In genomic region chr2:64643838-64644219, GRCh38 we compare ENCODE assay signal across 8 cellular contexts. TPM values are rescaled to one million over a fixed set of nuclear protein-coding genes. Genes with fewer than 3 reads are reported as not detected.
DNase-seq lines count a peak whose midpoint lies in the region; ATAC-seq and TF ChIP-seq lines count a peak whose summit lies in the region.

No MANE protein-coding gene starts in this region.

- DNase-seq in heart right ventricle (no peak), Right ventricle myocardium superior (no peak), adipocyte (ENCODE audit: low read depth) (no peak), memory B cell (ENCODE audit: low spot score in 2 of 2) (no peak)
- no peak for DNase-seq in effector CD4-positive, alpha-beta T cell
- DNase-seq in stimulated activated CD4-positive, alpha-beta T cell treated with anti-CD3 and anti-CD28 coated beads, Interleukin-15, amount 100 ng/mL, for 24 hours, result no peak

- H3K36me3 ChIP-seq in heart right ventricle (no peaks in the 10 kb centered on the region), adipocyte (ENCODE audit: control insufficient read depth, insufficient read depth, low read length, severe bottlenecking) (no peaks in the 10 kb centered on the region), urinary bladder (ENCODE audit: insufficient read depth) (no peaks in the 10 kb centered on the region)

- ATAC-seq in heart right ventricle (no peak), Right ventricle myocardium superior (ENCODE audit: poor library complexity) (no peak), memory B cell (ENCODE audit: low read depth) (no peak), GM18868 (IDR thresholded peaks at IDR 0.05; ENCODE audit: unreplicated experiment) (no peak)

- no peaks in the 10 kb centered on the region for H3K9me3 Mint-ChIP-seq in memory B cell

- peaks cover 51% of the 10 kb centered on the region for H3K4me1 Mint-ChIP-seq in memory B cell

- peaks cover 0 to 91% (median 65%) of the 10 kb centered on the region in 9 donors for H3K4me1 ChIP-seq in heart right ventricle
- peaks cover 70% of the 10 kb centered on the region for H3K4me1 ChIP-seq in adipocyte (ENCODE audit: control insufficient read depth, insufficient read depth, low read length)
- no peaks in the 10 kb centered on the region for H3K4me1 ChIP-seq in urinary bladder (ENCODE audit: insufficient read depth)

- WGBS in heart right ventricle, 2 donors, result 71 to 73% methylated on average over 5 of the region's 5 CpGs
- WGBS in urinary bladder, result 76% methylated on average over 5 of the region's 5 CpGs

- no peaks in the 10 kb centered on the region for H3K9me3 ChIP-seq in heart right ventricle
- H3K9me3 ChIP-seq in adipocyte (ENCODE audit: control insufficient read depth, low read length), result no peaks in the 10 kb centered on the region

- peak overlapping the region in 9 of 10 donors; percentile 83 to 96 (median 94) for H3K27ac ChIP-seq in heart right ventricle
- peak overlapping the region; percentile 87 for H3K27ac ChIP-seq in urinary bladder (ENCODE audit: low read depth)

- peak overlapping the region; percentile 83 for H3K9ac ChIP-seq in adipocyte (ENCODE audit: low read length)

- peak overlapping the region; percentile 87 for H3K4me3 Mint-ChIP-seq in memory B cell

- H3K27me3 Mint-ChIP-seq in memory B cell, result no peaks in the 10 kb centered on the region

- H3K27me3 ChIP-seq in heart right ventricle (no peaks in the 10 kb centered on the region), adipocyte (replicated peaks; ENCODE audit: control insufficient read depth, insufficient read depth, low read length) (no peaks in the 10 kb centered on the region)

- H3K36me3 Mint-ChIP-seq in memory B cell, result peaks cover 2% of the 10 kb centered on the region

- H3K4me3 ChIP-seq in heart right ventricle, result peak overlapping the region in 6 of 10 donors; percentile 50 to 61 (median 58)
- peak overlapping the region; percentile 82 for H3K4me3 ChIP-seq in adipocyte (ENCODE audit: low read length)
- H3K4me3 ChIP-seq in urinary bladder (ENCODE audit: low read depth, low read length), result no peak overlapping the region

- no peak for TF ChIP-seq CTCF in heart right ventricle (IDR thresholded peaks at IDR 0.05)

- peak overlapping the region; percentile 93 for H3K27ac Mint-ChIP-seq in memory B cell

- intact Hi-C loops in heart right ventricle (cut with DNase I) (loop anchor here in 6 of 10 donors (2.0 to 10.0 kb wide), 6 partner anchors 35 to 221 kb away; partner anchors contain the start of gene AFTPH (in 2 of the 6)), Right ventricle myocardium superior (cut with DNase I) (loop anchor here (2.0 kb wide), 1 partner anchor 221 kb away; no protein-coding TSS in a partner anchor)

RNA-seq across cellular contexts. Expression of gene SERTAD2, which starts 9.9 kb away (rescaled TPM):
- total RNA-seq in heart right ventricle (10 to 100 TPM; 11.3 to 20.9 (median 16.6) TPM), Right ventricle myocardium superior (12.8 TPM), urinary bladder (14.6 TPM)
- polyA plus RNA-seq in heart right ventricle (1 to 10 TPM; 5.6 to 6.3 TPM), urinary bladder (17.6 TPM)
